Comparison of ENCODE assay signal across 7 cellular contexts in the genomic region with DNA sequence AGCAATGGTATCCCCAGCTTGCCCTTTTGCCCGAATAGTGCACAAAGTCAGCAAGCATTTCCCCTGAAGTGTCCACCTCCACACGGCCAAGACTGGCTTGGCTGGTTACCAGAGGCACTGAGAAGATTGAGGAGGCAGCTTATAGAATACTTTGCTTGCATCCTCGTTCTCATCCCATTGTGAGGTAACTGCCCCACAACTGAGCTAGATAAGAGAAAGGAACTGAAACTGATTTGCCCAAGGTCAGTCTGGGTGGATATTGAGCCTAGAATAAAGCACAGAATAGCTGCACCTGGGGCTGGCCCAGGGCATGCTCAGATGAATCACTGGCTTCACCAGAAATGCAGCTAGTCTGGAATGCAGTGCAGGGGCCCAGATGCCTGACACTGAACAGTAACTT.
DNase-seq lines count a peak whose midpoint lies in the region; ATAC-seq and TF ChIP-seq lines count a peak whose summit lies in the region.

No MANE protein-coding gene starts in this region.

- TF ChIP-seq CTCF in parathyroid adenoma (IDR thresholded peaks at IDR 0.05), result no peak

- no peaks in the 10 kb centered on the region for H3K36me3 ChIP-seq in parathyroid adenoma (ENCODE audit: control insufficient read depth, insufficient read depth, low read length)

- H3K4me1 ChIP-seq in parathyroid adenoma, result peaks cover 3% of the 10 kb centered on the region

- H2AFZ ChIP-seq in parathyroid adenoma, result peak overlapping the region; percentile 45

- DNase-seq in HCEC 1CT (peak; percentile 58), LoVo (ENCODE audit: low spot score) (peak; percentile 51), epithelial cell of prostate (ENCODE audit: low read depth, low spot score) (no peak), DMS 273 (lab: John Stamatoyannopoulos, UW; ENCODE audit: unreplicated experiment) (no peak), D341Med (ENCODE audit: low spot score) (no peak)

- no peaks in the 10 kb centered on the region for H3K79me2 ChIP-seq in parathyroid adenoma

- no peak overlapping the region for H3K4me3 ChIP-seq in parathyroid adenoma (ENCODE audit: low read depth, low read length)

- no peaks in the 10 kb centered on the region for H3K9me3 ChIP-seq in parathyroid adenoma (ENCODE audit: control insufficient read depth, low read length)

- ATAC-seq in GM18861 (IDR thresholded peaks at IDR 0.05; ENCODE audit: unreplicated experiment), result peak; percentile 89

- no peak overlapping the region for H3K9ac ChIP-seq in parathyroid adenoma

- H3K27me3 ChIP-seq in parathyroid adenoma (ENCODE audit: control insufficient read depth, insufficient read depth, low read length), result no peaks in the 10 kb centered on the region

- H3K27ac ChIP-seq in epithelial cell of prostate, result peak overlapping the region; percentile 73
- H3K27ac ChIP-seq in parathyroid adenoma, result no peak overlapping the region

- H3K4me2 ChIP-seq in parathyroid adenoma (ENCODE audit: low read length), result no peak overlapping the region

Comparison
In these comparisons a context has a peak if more than half of its experiments do, and no peak if none do; other contexts are left out.
1. DNase-seq: peak in HCEC 1CT (single experiment) and LoVo (single experiment); none in epithelial cell of prostate (single experiment), DMS 273 (single experiment) and D341Med (single experiment).